In genomic region chr5:35202319-35203111, GRCh38 we compare ENCODE assay signal across 8 cellular contexts. TPM values are rescaled to one million over a fixed set of nuclear protein-coding genes. Genes with fewer than 3 reads are reported as not detected.
DNase-seq lines count a peak whose midpoint lies in the region; ATAC-seq, FAIRE-seq and TF ChIP-seq lines count a peak whose summit lies in the region.

No MANE protein-coding gene starts in this region.

- no peak for TF ChIP-seq POLR2A in GM12891 (IDR thresholded peaks at IDR 0.05; ENCODE audit: low read depth, low read length)
- TF ChIP-seq POLR2A in Peyer's patch (IDR thresholded peaks at IDR 0.05), result no peak

- H3K36me3 ChIP-seq in Peyer's patch (no peaks in the 10 kb centered on the region), brain microvascular endothelial cell (replicated peaks) (no peaks in the 10 kb centered on the region), left lung (no peaks in the 10 kb centered on the region), tibial artery (no peaks in the 10 kb centered on the region)

- DNase-seq in AG08396 (ENCODE audit: low spot score) (peak; percentile 42), GM12891 (ENCODE audit: insufficient read length, low spot score) (no peak), Peyer's patch (peak in 2 of 3 donors; percentile 75 to 85), brain microvascular endothelial cell (peak; percentile 57), left lung (no peak), tibial artery (peak in 1 of 2 donors; percentile 53)

- H3K4me3 ChIP-seq in Peyer's patch (no peak overlapping the region), brain microvascular endothelial cell (ENCODE audit: low read depth, low read length) (no peak overlapping the region), left lung (no peak overlapping the region), tibial artery (no peak overlapping the region)

- TF ChIP-seq CTCF in Peyer's patch (IDR thresholded peaks at IDR 0.05) (peak in 4 of 6 experiments; percentile 49 to 77 (median 74)), brain microvascular endothelial cell (IDR thresholded peaks at IDR 0.05; ENCODE audit: low read depth, low read length, missing control alignments) (peak; percentile 86), left lung (IDR thresholded peaks at IDR 0.05) (peak; percentile 31 to 39), tibial artery (IDR thresholded peaks at IDR 0.05) (peak; percentile 18 to 19)

- H3K27ac ChIP-seq in Peyer's patch (peak overlapping the region in 2 of 4 donors; percentile 28 to 52), brain microvascular endothelial cell (no peak overlapping the region), left lung (no peak overlapping the region), tibial artery (no peak overlapping the region)

- H3K27me3 ChIP-seq in Peyer's patch (no peaks in the 10 kb centered on the region), brain microvascular endothelial cell (replicated peaks) (peaks cover 7% of the 10 kb centered on the region), left lung (peaks cover 0 to 5% of the 10 kb centered on the region in 2 donors), tibial artery (no peaks in the 10 kb centered on the region)

- in situ Hi-C loops in brain microvascular endothelial cell (cut with HindIII; ENCODE audit: low pct_ligation_motif_present, low sequenced_read_pairs), result no loop called here

- H3K9me3 ChIP-seq in Peyer's patch, result no peaks in the 10 kb centered on the region
- no peaks in the 10 kb centered on the region for H3K9me3 ChIP-seq in left lung
- H3K9me3 ChIP-seq in tibial artery, result no peaks in the 10 kb centered on the region

- intact Hi-C loops in left lung (cut with DNase I), result no loop called here
- intact Hi-C loops in tibial artery (cut with DNase I; ENCODE audit: low total_unique reads), result no loop called here

- FAIRE-seq in GM12891 (lab: Jason Lieb, UNC), result peak; percentile 85

- ATAC-seq in HG03135 (IDR thresholded peaks at IDR 0.05; ENCODE audit: unreplicated experiment) (peak; percentile 76), left lung (peak; percentile 61), GM19455 (IDR thresholded peaks at IDR 0.05; ENCODE audit: unreplicated experiment) (no peak)

- H3K4me1 ChIP-seq in Peyer's patch (peaks cover 0 to 23% (median 3%) of the 10 kb centered on the region in 4 donors), left lung (peaks cover 4 to 12% of the 10 kb centered on the region in 2 donors), tibial artery (peaks cover 0 to 21% (median 10%) of the 10 kb centered on the region in 4 donors)

TF ChIP-seq in GM12891, 5 proteins besides CTCF, POLR2A, EP300 and RAD21:
- no peak for TF ChIP-seq POLR2AphosphoS5 (IDR thresholded peaks at IDR 0.05; ENCODE audit: low read depth, low read length)
- TF ChIP-seq TAF1 (IDR thresholded peaks at IDR 0.05; ENCODE audit: low read depth, low read length), result no peak
- no peak for TF ChIP-seq PAX5 (IDR thresholded peaks at IDR 0.05; ENCODE audit: insufficient read depth, low read length, severe bottlenecking)
- no peak for TF ChIP-seq POU2F2 (IDR thresholded peaks at IDR 0.05; ENCODE audit: low read depth, low read length)
- TF ChIP-seq SPI1 (IDR thresholded peaks at IDR 0.05; ENCODE audit: low read depth, low read length), result no peak
TF ChIP-seq in GM12891: peak in this region for 0.

RNA-seq across cellular contexts. Expression of gene PRLR, which starts 27.8 kb away (rescaled TPM):
- polyA plus RNA-seq in GM12891 (2012; ENCODE audit: low read depth, missing spikeins), result 0.05 TPM
- total RNA-seq in Peyer's patch, result 10 to 100 TPM in 3 of 4 donors, 1 to 10 TPM in 1; 9.1 to 69.5 (median 54.1) TPM
- total RNA-seq in left lung, result 1 to 10 TPM in 1 of 2 donors, under 1 TPM in 1; 0.84 to 2.4 TPM

Comparison
In these comparisons a context has a peak if more than half of its experiments do, and no peak if none do; other contexts are left out.
1. DNase-seq: peak in AG08396 (single experiment), Peyer's patch (2 of 3) and brain microvascular endothelial cell (single experiment); none in GM12891 (single experiment) and left lung (0 of 2).
2. CTCF ChIP-seq: peak in every context shown above with its lines; median percentile 86 in brain microvascular endothelial cell; 74 in Peyer's patch; 35 in left lung; 18 in tibial artery.